ENCODE assay signal across 28 cellular contexts in genomic region chr6:116099036-116099435, GRCh38. TPM values are rescaled to one million over a fixed set of nuclear protein-coding genes. Genes with fewer than 3 reads are reported as not detected.
DNase-seq lines count a peak whose midpoint lies in the region; ATAC-seq, FAIRE-seq and TF ChIP-seq lines count a peak whose summit lies in the region.
"Had no signal": no experiment of that assay in that cellular context is flagged by ENCODE, and none has a peak within 500 bp of the region (broad histone marks: within the 10 kb centered on the region; RNA-seq: fewer than 3 reads in every experiment).

No MANE protein-coding gene starts in this region.

- TF ChIP-seq EP300 in HepG2 (IDR thresholded peaks at IDR 0.05; ENCODE audit: low read depth in 2 of 2, low read length in 2 of 2) = no peak
- TF ChIP-seq EP300 in HepG2 (CRISPR knock-in tag; IDR thresholded peaks at IDR 0.05; ENCODE audit: borderline replicate concordance) = no peak

- WGBS in HepG2 (ENCODE audit: low lambda C conversion rate) = 65% methylated on average over 1 of the region's 1 CpG
- WGBS in right lobe of liver (ENCODE audit: insufficient coverage, low coverage, low lambda C conversion rate, missing lambda C conversion rate) = 83% methylated on average over 1 of the region's 1 CpG

- H3K4me3 ChIP-seq in HepG2 (replicated peaks in 1 of 3; ENCODE audit: insufficient read depth in 1 of 3, low read depth in 2 of 3, low read length in 3 of 3) = no peak overlapping the region
- H3K4me3 ChIP-seq in right lobe of liver = no peak overlapping the region
- peak overlapping the region; percentile 91 for H3K4me3 ChIP-seq in SK-N-MC
- H3K4me3 ChIP-seq: body of pancreas, esophagus muscularis mucosa, GM23338 had no signal

- in situ Hi-C loops in HepG2 (cut with HindIII; ENCODE audit: extremely low pct_ligation_motif_present, low pct_unique_long_range_greater_than_20kb) (loop anchor here (5.0 kb wide), 1 partner anchor 87 kb away; no protein-coding TSS in a partner anchor), GM13976 (cut with MboI; ENCODE audit: low sequenced_read_pairs, unreplicated experiment) (loop anchor here (5.0 kb wide), 1 partner anchor 87 kb away; no protein-coding TSS in a partner anchor)

- ATAC-seq in HepG2 (no peak), right lobe of liver (no peak)
- ATAC-seq: body of pancreas; effector memory CD8-positive, alpha-beta T cell; GM23338; sciatic nerve had no signal

- peak overlapping the region; percentile 86 for H3K4me2 ChIP-seq in HepG2 (ENCODE audit: low read depth, low read length)

- FAIRE-seq in HepG2 (lab: Jason Lieb, UNC) = no peak
- FAIRE-seq: colon, frontal cortex, HTR-8/SVneo, keratinocyte had no signal

- peaks cover 15% of the 10 kb centered on the region for H3K9me3 ChIP-seq in HepG2 (ENCODE audit: low read length)
- no peaks in the 10 kb centered on the region for H3K9me3 ChIP-seq in right lobe of liver
- no peaks in the 10 kb centered on the region for H3K9me3 ChIP-seq in SK-N-MC (ENCODE audit: low read depth, low read length)

- no peaks in the 10 kb centered on the region for H4K20me1 ChIP-seq in HepG2 (ENCODE audit: insufficient read depth, low read length)

- no TSS peak for BruUV-seq in HepG2 (replicated peaks; lab: Mats Ljungman, UMichigan)

- DNase-seq in HepG2 (ENCODE audit: low spot score) = no peak
- DNase-seq in right lobe of liver = no peak
- no peak for DNase-seq in SK-N-MC (ENCODE audit: low read depth, low spot score)
- no peak for DNase-seq in OCI-M2 (lab: John Stamatoyannopoulos, UW; ENCODE audit: unreplicated experiment)
- DNase-seq in GM13976 (ENCODE audit: low spot score) = no peak
- DNase-seq in NOMO-1 treated with dmso at 0.1 percent for 144 hours (lab: John Stamatoyannopoulos, UW; ENCODE audit: unreplicated experiment) = no peak
- DNase-seq in SKM-1 treated with dmso at 0.1 percent for 144 hours (lab: John Stamatoyannopoulos, UW; ENCODE audit: unreplicated experiment) = no peak
- DNase-seq: activated CD4-positive, alpha-beta T cell treated with anti-CD3 and anti-CD28 coated beads, Interleukin-2, amount 50 U/mL, for 48 hours; activated effector memory CD4-positive, alpha-beta T cell treated with Interleukin-2 at 50 U/mL for 16 hours; body of pancreas; CD8-positive, alpha-beta memory T cell; effector memory CD8-positive, alpha-beta T cell; Kasumi-1; mammary epithelial cell; NCI-H1048; NCI-H187; NK-92 treated with Interleukin-12 subunit alpha and Interleukin-12 subunit beta, amount 100 ng/mL, for 24 hours; stimulated activated CD4-positive, alpha-beta T cell treated with anti-CD3 and anti-CD28 coated beads, Interleukin-15, amount 100 ng/mL, for 24 hours had no signal

- H3K27ac ChIP-seq in HepG2 (ENCODE audit: extremely low read length, insufficient read depth, low read length) = no peak overlapping the region
- H3K27ac ChIP-seq in right lobe of liver = peak overlapping the region in 1 of 3 donors; percentile 95
- H3K27ac ChIP-seq in SK-N-MC = peak overlapping the region; percentile 47; the same call in 1 of the 2 replicates
- H3K27ac ChIP-seq in layer of hippocampus (ENCODE audit: low read depth, low read length) = peak overlapping the region; percentile 5
- H3K27ac ChIP-seq: body of pancreas, esophagus muscularis mucosa had no signal

- H3K9ac ChIP-seq in HepG2 (ENCODE audit: insufficient read depth, low read depth, low read length) = no peak overlapping the region
- no peak overlapping the region for H3K9ac ChIP-seq in SK-N-MC (ENCODE audit: insufficient read length)

- POLR2A ChIA-PET in HepG2 (lab: Yijun Ruan, JAX) = no interaction called here

- peaks cover 24% of the 10 kb centered on the region for H3K79me2 ChIP-seq in HepG2 (ENCODE audit: insufficient read depth, low read length)

- no peak for TF ChIP-seq RAD21 in HepG2 (CRISPR knock-in tag; IDR thresholded peaks at IDR 0.05)

- H3K36me3 ChIP-seq in HepG2 (replicated peaks in 1 of 2; ENCODE audit: control insufficient read depth in 1 of 2, insufficient read depth in 2 of 2, low read length in 2 of 2) = no peaks in the 10 kb centered on the region
- no peaks in the 10 kb centered on the region for H3K36me3 ChIP-seq in right lobe of liver
- no peaks in the 10 kb centered on the region for H3K36me3 ChIP-seq in SK-N-MC (ENCODE audit: insufficient read depth, low read length)
- H3K36me3 ChIP-seq: esophagus muscularis mucosa had no signal

- H3K4me1 ChIP-seq in HepG2 (ENCODE audit: insufficient read depth, low read length) = peaks cover 45% of the 10 kb centered on the region
- H3K4me1 ChIP-seq in right lobe of liver = peaks cover 3 to 53% (median 28%) of the 10 kb centered on the region in 4 donors

- intact Hi-C loops in HepG2 (cut with micrococcal nuclease; ENCODE audit: unreplicated experiment) = no loop called here
- intact Hi-C loops in right lobe of liver (cut with DNase I) = loop anchor here in 1 of 2 donors (5.0 kb wide), 1 partner anchor 87 kb away; no protein-coding TSS in a partner anchor

- no peak for TF ChIP-seq POLR2A in HepG2 (IDR thresholded peaks at IDR 0.05; ENCODE audit: insufficient read depth in 1 of 2, low read depth in 2 of 2, low read length in 2 of 2)
- no peak for TF ChIP-seq POLR2A in right lobe of liver (IDR thresholded peaks at IDR 0.05)

- CTCF ChIA-PET in HepG2 (lab: Yijun Ruan, JAX; ENCODE audit: low intra/inter-chr PET ratio, low total read pairs) = interaction anchor here (1.2 kb wide), 1 partner anchor 88 kb away, joined by 6 read pairs; no protein-coding TSS in a partner anchor

- H3K27me3 ChIP-seq in HepG2 (ENCODE audit: control insufficient read depth in 1 of 2, insufficient read depth in 2 of 2, low read length in 2 of 2) = no peaks in the 10 kb centered on the region; a peak in 1 of 5 replicates
- no peaks in the 10 kb centered on the region for H3K27me3 ChIP-seq in right lobe of liver
- H3K27me3 ChIP-seq in layer of hippocampus (ENCODE audit: control insufficient read depth, insufficient read depth, low read length) = no peaks in the 10 kb centered on the region
- H3K27me3 ChIP-seq: body of pancreas had no signal

- H2AFZ ChIP-seq in HepG2 (ENCODE audit: low read length) = no peak overlapping the region
- H2AFZ ChIP-seq: GM23338 had no signal

- TF ChIP-seq CTCF in HepG2 (CRISPR knock-in tag; IDR thresholded peaks at IDR 0.05) = no peak
- no peak for TF ChIP-seq CTCF in right lobe of liver (IDR thresholded peaks at IDR 0.05)
- TF ChIP-seq CTCF in GM13976 (IDR thresholded peaks at IDR 0.05; ENCODE audit: borderline replicate concordance, control extremely low read depth, extremely low read depth, insufficient read depth, missing control alignments) = no peak

RNA-seq across cellular contexts. Expression of gene NT5DC1, which starts 1.6 kb away (rescaled TPM):
- total RNA-seq in HepG2 (2016; rRNA removed; fragmentation: Illumina TruSeq; extraction: Trizol) (56.1 and 90.6 TPM in 2 replicates), right lobe of liver (10 to 100 TPM in 4 of 6 experiments, 1 to 10 TPM in 2; 8.5 to 49.1 (median 34.8) TPM)
- 7.3 and 12.5 TPM in 2 replicates for total RNA-seq in HepG2 (2016; cell fraction: cytosol; rRNA removed; fragmentation: Illumina TruSeq; extraction: Trizol; ENCODE audit: low read depth)
- 54.8 and 88.2 TPM in 2 replicates for total RNA-seq in HepG2 (2016; cell fraction: insoluble cytoplasmic fraction; rRNA removed; fragmentation: Illumina TruSeq; extraction: Trizol)
- 25.6 and 27.4 TPM in 2 replicates for total RNA-seq in HepG2 (2016; cell fraction: membrane; rRNA removed; fragmentation: Illumina TruSeq; extraction: Trizol)
- total RNA-seq in HepG2 (2016; cell fraction: nucleus; rRNA removed; fragmentation: Illumina TruSeq; extraction: Trizol) = 46.5 and 53.8 TPM in 2 replicates
- polyA plus RNA-seq in HepG2 (2011; rRNA removed) = 22.1 and 27.0 TPM in 2 replicates
- 22.4 and 23.3 TPM in 2 replicates for polyA plus RNA-seq in HepG2 (2011; cell fraction: cytosol; rRNA removed)
- 10.3 and 13.1 TPM in 2 replicates for polyA plus RNA-seq in HepG2 (2011; cell fraction: nucleus; rRNA removed)
- 28.1 and 28.8 TPM in 2 replicates for polyA plus RNA-seq in HepG2 (2012)
- 12.1 and 12.5 TPM in 2 replicates for polyA plus RNA-seq in HepG2 (2016; cell fraction: cytosol; fragmentation: Illumina TruSeq; extraction: Trizol; ENCODE audit: low read depth)
- polyA plus RNA-seq in HepG2 (2016; cell fraction: insoluble cytoplasmic fraction; fragmentation: Illumina TruSeq; extraction: Trizol; ENCODE audit: low read depth) = 81.9 and 84.6 TPM in 2 replicates
- polyA plus RNA-seq in HepG2 (2016; cell fraction: membrane; fragmentation: Illumina TruSeq; extraction: Trizol; ENCODE audit: low read depth) = 21.3 and 21.5 TPM in 2 replicates
- 34.4 and 35.2 TPM in 2 replicates for polyA plus RNA-seq in HepG2 (2016; cell fraction: nucleus; fragmentation: Illumina TruSeq; extraction: Trizol; ENCODE audit: insufficient read depth, low read depth)
- 22.3 and 35.3 TPM in 2 replicates for polyA minus RNA-seq in HepG2 (2011; rRNA and poly(A)+ RNA removed; ENCODE audit: low replicate concordance)
- 38.6 and 39.5 TPM in 2 replicates for polyA minus RNA-seq in HepG2 (2011; cell fraction: cytosol; rRNA and poly(A)+ RNA removed)
- 40.2 and 44.4 TPM in 2 replicates for polyA minus RNA-seq in HepG2 (2011; cell fraction: nucleus; rRNA and poly(A)+ RNA removed)

RNA-seq across cellular contexts. Expression of gene COL10A1, which starts 26.9 kb away (rescaled TPM):
- total RNA-seq in HepG2 (2016; rRNA removed; fragmentation: Illumina TruSeq; extraction: Trizol) (not detected in 2 replicates), right lobe of liver (10 to 100 TPM in 1 of 6 experiments, under 1 TPM in 1, not detected in 4; 0.12 to 23.4 TPM)
- not detected in 2 replicates for total RNA-seq in HepG2 (2016; cell fraction: cytosol; rRNA removed; fragmentation: Illumina TruSeq; extraction: Trizol; ENCODE audit: low read depth)
- total RNA-seq in HepG2 (2016; cell fraction: insoluble cytoplasmic fraction; rRNA removed; fragmentation: Illumina TruSeq; extraction: Trizol) = 0.04 TPM in 1 of 2 replicates, not detected in the other
- total RNA-seq in HepG2 (2016; cell fraction: membrane; rRNA removed; fragmentation: Illumina TruSeq; extraction: Trizol) = not detected in 2 replicates
- total RNA-seq in HepG2 (2016; cell fraction: nucleus; rRNA removed; fragmentation: Illumina TruSeq; extraction: Trizol) = not detected in 2 replicates
- polyA plus RNA-seq in HepG2 (2011; rRNA removed) = 0.07 TPM in 2 replicates
- 0.03 and 0.05 TPM in 2 replicates for polyA plus RNA-seq in HepG2 (2011; cell fraction: cytosol; rRNA removed)
- polyA plus RNA-seq in HepG2 (2011; cell fraction: nucleus; rRNA removed) = not detected in 2 replicates
- polyA plus RNA-seq in HepG2 (2012) = 0.07 and 0.12 TPM in 2 replicates
- not detected in 2 replicates for polyA plus RNA-seq in HepG2 (2016; cell fraction: cytosol; fragmentation: Illumina TruSeq; extraction: Trizol; ENCODE audit: low read depth)
- polyA plus RNA-seq in HepG2 (2016; cell fraction: insoluble cytoplasmic fraction; fragmentation: Illumina TruSeq; extraction: Trizol; ENCODE audit: low read depth) = not detected in 2 replicates
- polyA plus RNA-seq in HepG2 (2016; cell fraction: membrane; fragmentation: Illumina TruSeq; extraction: Trizol; ENCODE audit: low read depth) = not detected in 2 replicates
- polyA plus RNA-seq in HepG2 (2016; cell fraction: nucleus; fragmentation: Illumina TruSeq; extraction: Trizol; ENCODE audit: insufficient read depth, low read depth) = not detected in 2 replicates
- polyA minus RNA-seq in HepG2 (2011; rRNA and poly(A)+ RNA removed; ENCODE audit: low replicate concordance) = 0.30 TPM in 1 of 2 replicates, not detected in the other
- not detected in 2 replicates for polyA minus RNA-seq in HepG2 (2011; cell fraction: cytosol; rRNA and poly(A)+ RNA removed)
- polyA minus RNA-seq in HepG2 (2011; cell fraction: nucleus; rRNA and poly(A)+ RNA removed) = 0.13 TPM in 1 of 2 replicates, not detected in the other
- total RNA-seq: CD8-positive, alpha-beta memory T cell; esophagus muscularis mucosa; frontal cortex; mammary epithelial cell; subcutaneous adipose tissue had no signal
- polyA plus RNA-seq: CD8-positive, alpha-beta memory T cell; keratinocyte; mammary epithelial cell; urinary bladder had no signal

RNA-seq across cellular contexts. Expression of gene FRK, which starts 38.3 kb away (rescaled TPM):
- total RNA-seq in HepG2 (2016; rRNA removed; fragmentation: Illumina TruSeq; extraction: Trizol) = 2.9 and 4.5 TPM in 2 replicates
- 0.51 and 0.62 TPM in 2 replicates for total RNA-seq in HepG2 (2016; cell fraction: cytosol; rRNA removed; fragmentation: Illumina TruSeq; extraction: Trizol; ENCODE audit: low read depth)
- total RNA-seq in HepG2 (2016; cell fraction: insoluble cytoplasmic fraction; rRNA removed; fragmentation: Illumina TruSeq; extraction: Trizol) = 2.9 and 4.1 TPM in 2 replicates
- total RNA-seq in HepG2 (2016; cell fraction: membrane; rRNA removed; fragmentation: Illumina TruSeq; extraction: Trizol) = 0.86 and 0.93 TPM in 2 replicates
- total RNA-seq in HepG2 (2016; cell fraction: nucleus; rRNA removed; fragmentation: Illumina TruSeq; extraction: Trizol) = 6.1 and 6.5 TPM in 2 replicates
- 1.3 and 1.5 TPM in 2 replicates for polyA plus RNA-seq in HepG2 (2011; rRNA removed)
- polyA plus RNA-seq in HepG2 (2011; cell fraction: cytosol; rRNA removed) = 0.56 and 1.2 TPM in 2 replicates
- 1.7 and 2.6 TPM in 2 replicates for polyA plus RNA-seq in HepG2 (2011; cell fraction: nucleus; rRNA removed)
- polyA plus RNA-seq in HepG2 (2012) = 0.65 and 0.80 TPM in 2 replicates
- polyA plus RNA-seq in HepG2 (2016; cell fraction: cytosol; fragmentation: Illumina TruSeq; extraction: Trizol; ENCODE audit: low read depth) = 0.08 and 0.10 TPM in 2 replicates
- 1.7 and 1.9 TPM in 2 replicates for polyA plus RNA-seq in HepG2 (2016; cell fraction: insoluble cytoplasmic fraction; fragmentation: Illumina TruSeq; extraction: Trizol; ENCODE audit: low read depth)
- 0.18 and 0.27 TPM in 2 replicates for polyA plus RNA-seq in HepG2 (2016; cell fraction: membrane; fragmentation: Illumina TruSeq; extraction: Trizol; ENCODE audit: low read depth)
- 2.1 and 2.6 TPM in 2 replicates for polyA plus RNA-seq in HepG2 (2016; cell fraction: nucleus; fragmentation: Illumina TruSeq; extraction: Trizol; ENCODE audit: insufficient read depth, low read depth)
- 5.6 and 8.1 TPM in 2 replicates for polyA minus RNA-seq in HepG2 (2011; rRNA and poly(A)+ RNA removed; ENCODE audit: low replicate concordance)
- polyA minus RNA-seq in HepG2 (2011; cell fraction: cytosol; rRNA and poly(A)+ RNA removed) = 2.5 and 3.6 TPM in 2 replicates
- polyA minus RNA-seq in HepG2 (2011; cell fraction: nucleus; rRNA and poly(A)+ RNA removed) = 16.5 and 22.3 TPM in 2 replicates
- 10 to 100 TPM in 4 of 6 experiments, 1 to 10 TPM in 2; 8.4 to 14.1 (median 11.9) TPM for total RNA-seq in right lobe of liver
- polyA plus RNA-seq: CD8-positive, alpha-beta memory T cell had no signal
